13 cellular contexts compared by ENCODE assay signal in the genomic region with DNA sequence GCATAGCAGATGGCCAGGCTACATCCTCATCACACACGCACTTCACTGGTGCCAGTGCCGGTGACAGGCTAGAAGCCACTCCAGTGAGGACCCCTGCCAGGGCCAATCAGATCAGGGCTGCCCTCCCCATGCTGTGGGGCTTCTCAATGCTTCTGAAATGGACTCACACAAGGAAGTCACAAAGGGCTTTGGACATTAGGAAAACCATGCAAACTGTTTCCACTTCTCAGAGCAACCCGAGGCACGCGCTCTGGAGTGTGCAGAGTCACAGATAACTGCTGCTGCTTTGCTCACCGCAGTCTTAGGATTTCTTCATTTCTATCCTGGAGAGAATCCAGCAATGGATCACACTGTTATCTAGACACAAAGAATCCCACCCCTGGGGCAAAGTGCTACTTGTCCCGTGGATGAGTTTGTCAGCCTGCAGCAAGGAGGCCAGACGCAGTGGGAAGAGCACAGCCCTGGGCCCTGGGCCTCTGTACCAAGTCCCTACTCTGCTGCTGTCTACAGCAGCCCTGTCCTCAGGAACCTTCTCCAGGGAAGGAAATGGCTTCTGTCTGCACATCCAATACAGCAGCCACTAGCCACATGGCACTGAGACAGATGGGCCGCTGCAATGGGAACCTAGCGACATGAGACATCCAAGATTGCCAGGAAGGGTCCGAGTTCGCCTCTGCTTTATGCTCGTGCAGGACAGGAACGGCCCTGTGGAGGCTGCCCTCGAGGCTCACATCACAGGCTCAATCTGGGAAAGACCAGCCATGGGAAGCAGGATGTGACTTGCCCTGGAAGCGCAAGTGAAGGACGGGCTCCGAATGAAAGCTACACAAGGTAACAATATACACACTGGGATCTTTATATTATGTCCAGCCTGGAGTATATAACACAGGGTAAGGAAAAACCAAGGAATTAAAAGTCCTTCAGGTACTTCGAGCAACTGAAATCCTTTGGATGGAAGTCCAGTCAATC.
DNase-seq lines count a peak whose midpoint lies in the region; ATAC-seq and TF ChIP-seq lines count a peak whose summit lies in the region.
"Had no signal": no experiment of that assay in that cellular context is flagged by ENCODE, and none has a peak within 500 bp of the region (broad histone marks: within the 10 kb centered on the region; RNA-seq: fewer than 3 reads in every experiment).

No MANE protein-coding gene starts in this region.

- DNase-seq in Right ventricle myocardium inferior (ENCODE audit: missing footprints) = no peak
- no peak for DNase-seq in cardiac septum (ENCODE audit: low spot score)
- peak; percentile 60 for DNase-seq in epidermal melanocyte (ENCODE audit: insufficient read length, low spot score)
- no peak for DNase-seq in lung (ENCODE audit: low spot score)
- DNase-seq in germinal center (ENCODE audit: low spot score) = no peak
- no peak for DNase-seq in stomach
- DNase-seq in stimulated activated CD4-positive, alpha-beta T cell treated with anti-CD3 and anti-CD28 coated beads, Interleukin-4, amount 100 ng/mL, for 24 hours = no peak
- DNase-seq: activated T-cell treated with anti-CD3 and anti-CD28 coated beads, Interleukin-2, amount 50 U/mL, for 4 hours; cortex of kidney; naive thymus-derived CD4-positive, alpha-beta T cell; NCI-H1694 treated with DMSO at 0.1 percent for 48 hours; stimulated activated naive CD8-positive, alpha-beta T cell treated with anti-CD3 and anti-CD28 coated beads, Interleukin-15, amount 100 ng/mL, for 72 hours had no signal

- H3K27me3 ChIP-seq in lung (ENCODE audit: control insufficient read depth, insufficient read depth) (no peaks in the 10 kb centered on the region), stomach (no peaks in the 10 kb centered on the region)

- H3K27ac ChIP-seq in lung (ENCODE audit: low read depth in 1 of 2, low read length in 1 of 2) (peak overlapping the region; percentile 17 to 71), stomach (no peak overlapping the region)

- TF ChIP-seq POLR2A in stomach (IDR thresholded peaks at IDR 0.05) = no peak

- TF ChIP-seq CTCF in lung (IDR thresholded peaks at IDR 0.05; ENCODE audit: control extremely low read depth, extremely low read depth) (no peak), stomach (IDR thresholded peaks at IDR 0.05) (no peak)

- H3K4me1 ChIP-seq in lung (ENCODE audit: control insufficient read depth in 2 of 2, insufficient read depth in 2 of 2, low read length in 2 of 2) (peaks cover 7 to 15% of the 10 kb centered on the region in 2 donors), stomach (peaks cover 4 to 29% (median 20%) of the 10 kb centered on the region in 4 donors)

- WGBS in lung, 2 donors = 71 to 86% methylated on average over 19 of the region's 19 CpGs
- WGBS in stomach, 5 donors = 84 to 93% (median 92%) methylated on average over 19 of the region's 19 CpGs

- intact Hi-C loops in Right ventricle myocardium inferior (cut with DNase I) (no loop called here), cardiac septum (cut with DNase I) (loop anchor here (5.0 kb wide), 1 partner anchor 59 kb away; no protein-coding TSS in a partner anchor), stomach (cut with DNase I; ENCODE audit: low total_unique reads) (no loop called here)

- H3K36me3 ChIP-seq in lung (ENCODE audit: control insufficient read depth in 2 of 2, insufficient read depth in 2 of 2, low read length in 2 of 2) (peaks cover 0 to 1% of the 10 kb centered on the region in 2 donors), stomach (no peaks in the 10 kb centered on the region)

- ATAC-seq in Right ventricle myocardium inferior = peak; percentile 51
- peak; percentile 21 for ATAC-seq in lung (ENCODE audit: insufficient read depth, low FRiP score)
- no peak for ATAC-seq in GM21786 (IDR thresholded peaks at IDR 0.05; ENCODE audit: unreplicated experiment)
- ATAC-seq: stimulated activated naive CD8-positive, alpha-beta T cell treated with anti-CD3 and anti-CD28 coated beads, Interleukin-15, amount 100 ng/mL, for 72 hours had no signal

- no peak overlapping the region for H3K4me3 ChIP-seq in lung
- no peak overlapping the region for H3K4me3 ChIP-seq in stomach

- TF ChIP-seq EP300 in stomach (IDR thresholded peaks at IDR 0.05) = no peak

- H3K9me3 ChIP-seq in lung (ENCODE audit: control insufficient read depth in 2 of 2, insufficient read depth in 1 of 2, low read length in 1 of 2) = no peaks in the 10 kb centered on the region
- no peaks in the 10 kb centered on the region for H3K9me3 ChIP-seq in stomach

Comparison
In these comparisons a context has a peak if more than half of its experiments do, and no peak if none do; other contexts are left out.
1. H3K27ac ChIP-seq: peak in lung (2 of 2); none in stomach (0 of 5).